Comparison of ENCODE assay signal across 1 cellular context in genomic region chr19:43581467-43581866, GRCh38.
TF ChIP-seq lines count a peak whose summit lies in the region.

No MANE protein-coding gene starts in this region.

TF ChIP-seq in K562, 482 proteins besides CTCF, POLR2A, EP300 and RAD21:
- TF ChIP-seq ZNF583 (CRISPR knock-in tag; IDR thresholded peaks at IDR 0.05), result no peak
- no peak for TF ChIP-seq RNF219 (CRISPR knock-in tag; IDR thresholded peaks at IDR 0.05)
- no peak for TF ChIP-seq TRIM25 (IDR thresholded peaks at IDR 0.05; ENCODE audit: borderline replicate concordance)
- TF ChIP-seq ZFX (CRISPR knock-in tag; IDR thresholded peaks at IDR 0.05), result no peak
- TF ChIP-seq SRSF1 (IDR thresholded peaks at IDR 0.05; ENCODE audit: low read depth, low read length), result no peak
- 0 out of 2 replicates have a peak, but pooled peaks have one; percentile 25 for TF ChIP-seq ZNF592 (IDR thresholded peaks at IDR 0.05)
- TF ChIP-seq BRD9 (IDR thresholded peaks at IDR 0.05; ENCODE audit: low read depth, partially characterized antibody), result no peak
- no peak for TF ChIP-seq TFAP4 (CRISPR knock-in tag; IDR thresholded peaks at IDR 0.05; ENCODE audit: borderline replicate concordance)
- TF ChIP-seq THRA (IDR thresholded peaks at IDR 0.05), result no peak
- TF ChIP-seq BHLHE40 (IDR thresholded peaks at IDR 0.05; ENCODE audit: low read length), result peak; percentile 76
- peak; percentile 45; the same call in 1 of the 2 replicates for TF ChIP-seq CXXC5 (CRISPR knock-in tag; IDR thresholded peaks at IDR 0.05)
- 0 out of 4 replicates have a peak, but pooled peaks of 1 of the 2 experiments have one; percentile 15 for TF ChIP-seq MNT (conservative IDR thresholded peaks at IDR 0.05)
TF ChIP-seq in K562: peak in this region for 4.
